In genomic region chr11:19789840-19790710, GRCh38 we compare ENCODE assay signal across 20 cellular contexts.
DNase-seq lines count a peak whose midpoint lies in the region; ATAC-seq, FAIRE-seq and TF ChIP-seq lines count a peak whose summit lies in the region.
"Had no signal": no experiment of that assay in that cellular context is flagged by ENCODE, and none has a peak within 500 bp of the region (broad histone marks: within the 10 kb centered on the region; RNA-seq: fewer than 3 reads in every experiment).

No MANE protein-coding gene starts in this region.

- no peaks in the 10 kb centered on the region for H3K4me1 Mint-ChIP-seq in CD4-positive, alpha-beta memory T cell
- H3K4me1 Mint-ChIP-seq: stimulated activated memory B cell treated with anti-CD40 and anti-IgM and Interleukin-4, amounts not matched to agents 10 μg/mL and 1 μg/mL and 100 μg/mL, for 72 hours had no signal

- no peak for TF ChIP-seq POLR2A in vagina (IDR thresholded peaks at IDR 0.05)

- H3K27ac ChIP-seq in right cardiac atrium (ENCODE audit: low read length), result no peak overlapping the region
- peak overlapping the region; percentile 2 for H3K27ac ChIP-seq in duodenal mucosa (ENCODE audit: low read depth, low read length)
- H3K27ac ChIP-seq in upper lobe of right lung, result no peak overlapping the region
- no peak overlapping the region for H3K27ac ChIP-seq in CD4-positive, alpha-beta memory T cell (ENCODE audit: low read depth, low read length)
- H3K27ac ChIP-seq in vagina, result no peak overlapping the region
- H3K27ac ChIP-seq: A549, HL-60, RWPE1 had no signal

- H3K27me3 Mint-ChIP-seq in CD4-positive, alpha-beta memory T cell, result peaks cover 12 to 13% of the 10 kb centered on the region in 2 donors

- POLR2A ChIA-PET in CD4-positive, alpha-beta memory T cell (lab: Charles Lee; ENCODE audit: partially characterized antibody), result no interaction called here

- no peak overlapping the region for H3K4me3 Mint-ChIP-seq in CD4-positive, alpha-beta memory T cell
- H3K4me3 Mint-ChIP-seq: natural killer cell treated with Interleukin-12 subunit alpha and Interleukin-12 subunit beta and Interleukin-15 and Interleukin-18, amount 100 ng/mL, for 72 hours; stimulated activated memory B cell treated with anti-CD40 and anti-IgM and Interleukin-4, amounts not matched to agents 10 μg/mL and 1 μg/mL and 100 μg/mL, for 72 hours; T-helper 1 cell treated with Interleukin-12 subunit alpha and Interleukin-12 subunit beta and Interleukin-4 antibody, amounts not matched to agents 30 μg/mL and 1 μg/mL, for 36 hours had no signal

- no peak for FAIRE-seq in GM19239 (lab: Jason Lieb, UNC)
- FAIRE-seq: A549 had no signal

- ATAC-seq in right cardiac atrium (peak; percentile 51 to 58), left ventricle myocardium superior (no peak), mucosa of descending colon (peak; percentile 72), upper lobe of right lung (peak; percentile 45)
- ATAC-seq: A549; activated CD4-positive, CD25-positive, alpha-beta regulatory T cell treated with anti-CD3 and anti-CD28 coated beads, Interleukin-2, amount 50 U/mL, for 24 hours had no signal

- TF ChIP-seq CTCF in mucosa of descending colon (IDR thresholded peaks at IDR 0.05), result no peak
- TF ChIP-seq CTCF in upper lobe of right lung (IDR thresholded peaks at IDR 0.05), result no peak
- no peak for TF ChIP-seq CTCF in vagina (IDR thresholded peaks at IDR 0.05)

- no peak overlapping the region for H3K27ac Mint-ChIP-seq in CD4-positive, alpha-beta memory T cell
- H3K27ac Mint-ChIP-seq: natural killer cell treated with Interleukin-12 subunit alpha and Interleukin-12 subunit beta and Interleukin-15 and Interleukin-18, amount 100 ng/mL, for 72 hours; stimulated activated memory B cell treated with anti-CD40 and anti-IgM and Interleukin-4, amounts not matched to agents 10 μg/mL and 1 μg/mL and 100 μg/mL, for 72 hours; T-helper 1 cell treated with Interleukin-12 subunit alpha and Interleukin-12 subunit beta and Interleukin-4 antibody, amounts not matched to agents 30 μg/mL and 1 μg/mL, for 36 hours had no signal

- no peaks in the 10 kb centered on the region for H3K9me3 Mint-ChIP-seq in CD4-positive, alpha-beta memory T cell
- H3K9me3 Mint-ChIP-seq: natural killer cell treated with Interleukin-12 subunit alpha and Interleukin-12 subunit beta and Interleukin-15 and Interleukin-18, amount 100 ng/mL, for 72 hours; stimulated activated memory B cell treated with anti-CD40 and anti-IgM and Interleukin-4, amounts not matched to agents 10 μg/mL and 1 μg/mL and 100 μg/mL, for 72 hours; T-helper 1 cell treated with Interleukin-12 subunit alpha and Interleukin-12 subunit beta and Interleukin-4 antibody, amounts not matched to agents 30 μg/mL and 1 μg/mL, for 36 hours had no signal

- H3K36me3 Mint-ChIP-seq in CD4-positive, alpha-beta memory T cell, result no peaks in the 10 kb centered on the region
- H3K36me3 Mint-ChIP-seq: natural killer cell treated with Interleukin-12 subunit alpha and Interleukin-12 subunit beta and Interleukin-15 and Interleukin-18, amount 100 ng/mL, for 72 hours; stimulated activated memory B cell treated with anti-CD40 and anti-IgM and Interleukin-4, amounts not matched to agents 10 μg/mL and 1 μg/mL and 100 μg/mL, for 72 hours had no signal

- H3K9me3 ChIP-seq in right cardiac atrium (ENCODE audit: control insufficient read depth, low read length) (no peaks in the 10 kb centered on the region), duodenal mucosa (ENCODE audit: control insufficient read depth in 1 of 2, low read length in 2 of 2) (no peaks in the 10 kb centered on the region), mucosa of descending colon (no peaks in the 10 kb centered on the region), upper lobe of right lung (no peaks in the 10 kb centered on the region), vagina (no peaks in the 10 kb centered on the region)
- no peaks in the 10 kb centered on the region for H3K9me3 ChIP-seq in CD4-positive, alpha-beta memory T cell (ENCODE audit: control insufficient read depth in 1 of 2, low read length in 2 of 2)
- H3K9me3 ChIP-seq: A549 had no signal

- DNase-seq in right cardiac atrium, result peak in 1 of 3 donors; percentile 55
- DNase-seq in left ventricle myocardium superior, result no peak
- DNase-seq in mucosa of descending colon, result peak; percentile 59 to 75 (median 59)
- no peak for DNase-seq in upper lobe of right lung
- DNase-seq in CD4-positive, alpha-beta memory T cell, result no peak
- DNase-seq in vagina (ENCODE audit: extremely low spot score in 2 of 2), result no peak
- no peak for DNase-seq in GM19239 (ENCODE audit: insufficient read length, low spot score)
- DNase-seq: activated CD8-positive, alpha-beta memory T cell treated with anti-CD3 and anti-CD28 coated beads, Interleukin-2, amount 50 U/mL, for 48 hours; activated naive CD4-positive, alpha-beta T cell treated with anti-CD3 and anti-CD28 coated beads, Interleukin-2, amount 50 U/mL, for 16 hours; caudate nucleus; NCI-H187 treated with DMSO at 0.1 percent for 48 hours; NCI-H526 treated with DMSO at 0.1 percent for 48 hours had no signal

- H3K9ac ChIP-seq in duodenal mucosa (ENCODE audit: low read depth in 1 of 2, low read length in 2 of 2), result peak overlapping the region in 1 of 2 donors; percentile 15

- 45% methylated on average over 10 of the region's 10 CpGs for WGBS in right cardiac atrium

- H3K36me3 ChIP-seq in duodenal mucosa (ENCODE audit: control insufficient read depth in 1 of 2, insufficient read depth in 2 of 2, low read length in 2 of 2) (no peaks in the 10 kb centered on the region), mucosa of descending colon (ENCODE audit: low read depth) (no peaks in the 10 kb centered on the region), upper lobe of right lung (no peaks in the 10 kb centered on the region), vagina (no peaks in the 10 kb centered on the region)
- H3K36me3 ChIP-seq in CD4-positive, alpha-beta memory T cell (ENCODE audit: insufficient read depth, low read length), result no peaks in the 10 kb centered on the region

- intact Hi-C loops in right cardiac atrium (cut with DNase I), result no loop called here
- intact Hi-C loops in left ventricle myocardium superior (cut with micrococcal nuclease), result no loop called here
- intact Hi-C loops in mucosa of descending colon (cut with DNase I, micrococcal nuclease), result no loop called here
- intact Hi-C loops in upper lobe of right lung (cut with DNase I), result no loop called here
- intact Hi-C loops in CD4-positive, alpha-beta memory T cell (cut with micrococcal nuclease), result no loop called here
- intact Hi-C loops in vagina (cut with DNase I), result no loop called here

- no peak overlapping the region for H3K4me3 ChIP-seq in right cardiac atrium (ENCODE audit: low read length)
- peak overlapping the region in 1 of 2 donors; percentile 17 for H3K4me3 ChIP-seq in duodenal mucosa (ENCODE audit: low read depth in 1 of 2, low read length in 2 of 2)
- no peak overlapping the region for H3K4me3 ChIP-seq in mucosa of descending colon
- H3K4me3 ChIP-seq in upper lobe of right lung, result no peak overlapping the region
- H3K4me3 ChIP-seq in CD4-positive, alpha-beta memory T cell (ENCODE audit: low read length in 2 of 2), result no peak overlapping the region
- H3K4me3 ChIP-seq in vagina, result no peak overlapping the region
- H3K4me3 ChIP-seq: A549 had no signal

- CTCF ChIA-PET in CD4-positive, alpha-beta memory T cell (lab: Charles Lee; ENCODE audit: partially characterized antibody), result no interaction called here

- no peaks in the 10 kb centered on the region for H3K27me3 ChIP-seq in right cardiac atrium (ENCODE audit: control insufficient read depth, insufficient read depth)
- H3K27me3 ChIP-seq in duodenal mucosa (ENCODE audit: control insufficient read depth in 1 of 2, insufficient read depth in 2 of 2, low read length in 2 of 2), result no peaks in the 10 kb centered on the region
- H3K27me3 ChIP-seq in upper lobe of right lung, result no peaks in the 10 kb centered on the region
- H3K27me3 ChIP-seq in CD4-positive, alpha-beta memory T cell (ENCODE audit: insufficient read depth, low read length), result no peaks in the 10 kb centered on the region
- H3K27me3 ChIP-seq in vagina, result no peaks in the 10 kb centered on the region

- H3K4me1 ChIP-seq in right cardiac atrium (ENCODE audit: control insufficient read depth, insufficient read depth, low read length) (peaks cover 9% of the 10 kb centered on the region), duodenal mucosa (ENCODE audit: control insufficient read depth in 1 of 2, insufficient read depth in 2 of 2, low read length in 2 of 2) (peaks cover 40 to 46% of the 10 kb centered on the region in 2 donors), mucosa of descending colon (ENCODE audit: low read depth) (peaks cover 30% of the 10 kb centered on the region), upper lobe of right lung (peaks cover 16% of the 10 kb centered on the region), vagina (peaks cover 19% of the 10 kb centered on the region)
- H3K4me1 ChIP-seq in CD4-positive, alpha-beta memory T cell (ENCODE audit: insufficient read depth, low read length), result no peaks in the 10 kb centered on the region
- H3K4me1 ChIP-seq: A549 had no signal

Comparison
In these comparisons a context has a peak if more than half of its experiments do, and no peak if none do; other contexts are left out.
1. DNase-seq: peak in mucosa of descending colon (3 of 3); none in left ventricle myocardium superior (single experiment), upper lobe of right lung (single experiment), CD4-positive, alpha-beta memory T cell (0 of 5), vagina (0 of 2) and GM19239 (single experiment).